ENCODE assay signal across 14 cellular contexts in the genomic region with DNA sequence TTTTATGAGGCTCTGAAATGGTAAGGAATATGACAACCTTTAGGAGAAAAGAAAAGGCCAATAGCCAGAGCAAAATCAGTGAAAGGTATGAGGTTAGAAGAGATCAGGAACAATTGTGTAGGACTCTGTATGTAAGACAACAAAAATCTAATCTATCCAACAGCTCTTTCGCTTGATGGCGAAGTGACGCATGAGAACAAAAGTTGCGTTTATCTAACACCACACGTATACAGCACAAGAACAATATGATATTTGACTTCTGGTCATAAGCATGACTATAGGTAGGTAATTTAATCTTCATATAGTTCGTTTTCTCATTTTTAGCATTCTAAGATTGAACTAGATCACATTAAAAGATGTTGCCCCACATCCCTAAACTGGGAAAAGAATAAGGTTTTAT. TPM values are rescaled to one million over a fixed set of nuclear protein-coding genes. Genes with fewer than 3 reads are reported as not detected.
A peak's percentile ranks its signal among the peaks of the same experiment; 100 is the strongest.
DNase-seq lines count a peak whose midpoint lies in the region; TF ChIP-seq lines count a peak whose summit lies in the region.
"Had no signal": no experiment of that assay in that cellular context is flagged by ENCODE, and none has a peak within 500 bp of the region (broad histone marks: within the 10 kb centered on the region; RNA-seq: fewer than 3 reads in every experiment).

No MANE protein-coding gene starts in this region.

- H3K4me3 Mint-ChIP-seq in dendritic cell treated with granulocyte-macrophage colony-stimulating factor and Interleukin-4, amounts not matched to agents 40 ng/mL and 50 ng/mL, for 4 days, result peak overlapping the region; percentile 63
- no peak overlapping the region for H3K4me3 Mint-ChIP-seq in mesothelial cell of epicardium

- H3K4me1 Mint-ChIP-seq in dendritic cell treated with granulocyte-macrophage colony-stimulating factor and Interleukin-4, amounts not matched to agents 40 ng/mL and 50 ng/mL, for 4 days (ENCODE audit: low read depth), result peaks cover 24% of the 10 kb centered on the region
- peaks cover 4% of the 10 kb centered on the region for H3K4me1 Mint-ChIP-seq in mesothelial cell of epicardium

- DNase-seq in GM12864 (ENCODE audit: low read depth), result no peak
- DNase-seq in NCI-H82 (lab: John Stamatoyannopoulos, UW), result no peak
- DNase-seq in mesothelial cell of epicardium (ENCODE audit: low spot score in 2 of 2, unreplicated experiment in 2 of 2), result no peak
- no peak for DNase-seq in globus pallidus (ENCODE audit: low spot score)
- no peak for DNase-seq in SKM-1 (lab: John Stamatoyannopoulos, UW; ENCODE audit: unreplicated experiment)
- DNase-seq: foreskin melanocyte, NCI-H187 treated with DMSO at 0.1 percent for 48 hours, NCI-H526 treated with DMSO at 0.1 percent for 48 hours had no signal

- peaks cover 60% of the 10 kb centered on the region for H3K79me2 ChIP-seq in SU-DHL-6 (ENCODE audit: insufficient read depth, low read length)

- H3K4me3 ChIP-seq in BLaER1 treated with 17β-estradiol and CSF1 and Interleukin-3, amounts not matched to agents 10 nM and 100 nM, result peak overlapping the region in 1 of 10 experiments; percentile 21; a peak in 1 of 20 replicates
- peak overlapping the region; percentile 47 for H3K4me3 ChIP-seq in GM12864 (ENCODE audit: low read depth, low read length)
- peak overlapping the region; percentile 63 for H3K4me3 ChIP-seq in SU-DHL-6 (ENCODE audit: insufficient read depth, low read length, poor library complexity, severe bottlenecking)
- H3K4me3 ChIP-seq: BLaER1, breast epithelium had no signal

- no peaks in the 10 kb centered on the region for H3K27me3 ChIP-seq in BLaER1 treated with 17β-estradiol and CSF1 and Interleukin-3, amounts not matched to agents 10 nM and 100 nM
- H3K27me3 ChIP-seq in SU-DHL-6 (ENCODE audit: low read length), result no peaks in the 10 kb centered on the region
- H3K27me3 ChIP-seq: BLaER1, breast epithelium had no signal

- peaks cover 38% of the 10 kb centered on the region for H3F3A ChIP-seq in SU-DHL-6 (ENCODE audit: insufficient read depth)

- no peaks in the 10 kb centered on the region for H3K36me3 ChIP-seq in BLaER1 treated with 17β-estradiol and CSF1 and Interleukin-3, amounts not matched to agents 10 nM and 100 nM
- no peaks in the 10 kb centered on the region for H3K36me3 ChIP-seq in SU-DHL-6 (ENCODE audit: low read length)
- H3K36me3 ChIP-seq: BLaER1, breast epithelium had no signal

- H3K36me3 Mint-ChIP-seq in dendritic cell treated with granulocyte-macrophage colony-stimulating factor and Interleukin-4, amounts not matched to agents 40 ng/mL and 50 ng/mL, for 4 days (ENCODE audit: low read depth), result no peaks in the 10 kb centered on the region
- no peaks in the 10 kb centered on the region for H3K36me3 Mint-ChIP-seq in mesothelial cell of epicardium

- peak overlapping the region in 7 of 11 experiments; percentile 35 to 77 (median 49); a peak in 12 of 22 replicates for H3K4me2 ChIP-seq in BLaER1 treated with 17β-estradiol and CSF1 and Interleukin-3, amounts not matched to agents 10 nM and 100 nM
- peak overlapping the region; percentile 99 for H3K4me2 ChIP-seq in SU-DHL-6 (ENCODE audit: low read depth, low read length, poor library complexity, severe bottlenecking)
- H3K4me2 ChIP-seq: BLaER1 had no signal

- H3K27ac ChIP-seq in BLaER1 treated with 17β-estradiol and CSF1 and Interleukin-3, amounts not matched to agents 10 nM and 100 nM, result peak overlapping the region in 10 of 11 experiments; percentile 29 to 89 (median 68); a peak in 18 of 22 replicates
- peak overlapping the region; percentile 100 for H3K27ac ChIP-seq in SU-DHL-6 (ENCODE audit: low read depth, low read length)
- H3K27ac ChIP-seq: BLaER1, breast epithelium had no signal

- no peaks in the 10 kb centered on the region; a peak in 2 of 22 replicates for H3K9me3 ChIP-seq in BLaER1 treated with 17β-estradiol and CSF1 and Interleukin-3, amounts not matched to agents 10 nM and 100 nM (replicated peaks in 1 of 11)
- H3K9me3 ChIP-seq in SU-DHL-6 (ENCODE audit: insufficient read depth, low read length), result no peaks in the 10 kb centered on the region
- H3K9me3 ChIP-seq: BLaER1, breast epithelium had no signal

- H2AFZ ChIP-seq in SU-DHL-6 (ENCODE audit: low read depth, low read length, severe bottlenecking), result no peak overlapping the region

- intact Hi-C loops in dendritic cell treated with granulocyte-macrophage colony-stimulating factor and Interleukin-4, amounts not matched to agents 40 ng/mL and 50 ng/mL, for 4 days (cut with micrococcal nuclease), result no loop called here

- no peaks in the 10 kb centered on the region for H3K9me2 ChIP-seq in SU-DHL-6 (replicated peaks; ENCODE audit: insufficient read depth, low read length)

- H3K27ac Mint-ChIP-seq in dendritic cell treated with granulocyte-macrophage colony-stimulating factor and Interleukin-4, amounts not matched to agents 40 ng/mL and 50 ng/mL, for 4 days, result peak overlapping the region; percentile 88
- H3K27ac Mint-ChIP-seq in mesothelial cell of epicardium, result no peak overlapping the region

- TF ChIP-seq CTCF in GM12864 (IDR thresholded peaks at IDR 0.05; ENCODE audit: low read depth, low read length, missing control alignments) (no peak), SU-DHL-6 (IDR thresholded peaks at IDR 0.05; ENCODE audit: insufficient read depth, low read length, poor library complexity, severe bottlenecking) (no peak), mesothelial cell of epicardium (IDR thresholded peaks at IDR 0.05; ENCODE audit: unreplicated experiment) (no peak)

- H3K27me3 Mint-ChIP-seq in dendritic cell treated with granulocyte-macrophage colony-stimulating factor and Interleukin-4, amounts not matched to agents 40 ng/mL and 50 ng/mL, for 4 days, result no peaks in the 10 kb centered on the region
- no peaks in the 10 kb centered on the region for H3K27me3 Mint-ChIP-seq in mesothelial cell of epicardium (ENCODE audit: low read depth)

- peak overlapping the region in 6 of 11 experiments; percentile 39 to 65 (median 54); a peak in 10 of 22 replicates for H3K9ac ChIP-seq in BLaER1 treated with 17β-estradiol and CSF1 and Interleukin-3, amounts not matched to agents 10 nM and 100 nM
- peak overlapping the region; percentile 74 for H3K9ac ChIP-seq in SU-DHL-6 (ENCODE audit: low read length)
- H3K9ac ChIP-seq: BLaER1 had no signal

- H3K9me3 Mint-ChIP-seq in dendritic cell treated with granulocyte-macrophage colony-stimulating factor and Interleukin-4, amounts not matched to agents 40 ng/mL and 50 ng/mL, for 4 days, result no peaks in the 10 kb centered on the region
- no peaks in the 10 kb centered on the region for H3K9me3 Mint-ChIP-seq in mesothelial cell of epicardium

- H3K4me1 ChIP-seq in BLaER1 treated with 17β-estradiol and CSF1 and Interleukin-3, amounts not matched to agents 10 nM and 100 nM, result peaks cover 0 to 53% (median 32%) of the 10 kb centered on the region in 10 experiments; a peak in 17 of 20 replicates
- H3K4me1 ChIP-seq: breast epithelium had no signal

- H4K20me1 ChIP-seq in BLaER1 treated with 17β-estradiol and CSF1 and Interleukin-3, amounts not matched to agents 10 nM and 100 nM, result no peaks in the 10 kb centered on the region
- no peaks in the 10 kb centered on the region for H4K20me1 ChIP-seq in SU-DHL-6 (ENCODE audit: low read depth, low read length)
- H4K20me1 ChIP-seq: BLaER1 had no signal

RNA-seq across cellular contexts. Expression of a gene that starts 1.5 kb away (rescaled TPM):
- total RNA-seq in mesothelial cell of epicardium, result not detected in 3 replicates
- total RNA-seq: H1 had no signal

RNA-seq across cellular contexts. Expression of a gene that starts 29.3 kb away (rescaled TPM):
- total RNA-seq in mesothelial cell of epicardium, result 0.40 to 0.78 TPM (median 0.43 TPM) in 3 replicates
- total RNA-seq: H1 had no signal
